Comparison of ENCODE assay signal across 8 cellular contexts in genomic region chr7:38070718-38071117, GRCh38.
A peak's percentile ranks its signal among the peaks of the same experiment; 100 is the strongest.
DNase-seq lines count a peak whose midpoint lies in the region; ATAC-seq and TF ChIP-seq lines count a peak whose summit lies in the region.

No MANE protein-coding gene starts in this region.

- 51 to 69% methylated on average over 1 of the region's 1 CpG for WGBS in lung, 2 donors

- ATAC-seq in lung (ENCODE audit: insufficient read depth, low FRiP score) (peak; percentile 41), GM19324 (IDR thresholded peaks at IDR 0.05; ENCODE audit: low FRiP score, unreplicated experiment) (no peak), HG03342 (IDR thresholded peaks at IDR 0.05; ENCODE audit: unreplicated experiment) (no peak), HG02885 (IDR thresholded peaks at IDR 0.05; ENCODE audit: poor library complexity, unreplicated experiment) (no peak)

- no peak overlapping the region for H3K27ac ChIP-seq in lung (ENCODE audit: low read depth in 1 of 2, low read length in 1 of 2)

- H3K36me3 ChIP-seq in lung (ENCODE audit: control insufficient read depth in 2 of 2, insufficient read depth in 2 of 2, low read length in 2 of 2) = no peaks in the 10 kb centered on the region

- DNase-seq in D341Med (ENCODE audit: low spot score) = peak; percentile 63
- DNase-seq in KBM-7 = peak; percentile 43
- peak; percentile 57 for DNase-seq in astrocyte of the hippocampus (ENCODE audit: low read depth, low spot score)
- DNase-seq in lung (ENCODE audit: low spot score) = no peak
- DNase-seq in EL = no peak

- H3K9me3 ChIP-seq in lung (ENCODE audit: control insufficient read depth in 2 of 2, insufficient read depth in 1 of 2, low read length in 1 of 2) = no peaks in the 10 kb centered on the region

- H3K4me1 ChIP-seq in lung (ENCODE audit: control insufficient read depth in 2 of 2, insufficient read depth in 2 of 2, low read length in 2 of 2) = no peaks in the 10 kb centered on the region

- H3K4me3 ChIP-seq in lung = no peak overlapping the region

- in situ Hi-C loops in KBM-7 (cut with MboI; ENCODE audit: low pct_unique_long_range_greater_than_20kb, low sequenced_read_pairs) = no loop called here

- TF ChIP-seq CTCF in lung (IDR thresholded peaks at IDR 0.05; ENCODE audit: control extremely low read depth, extremely low read depth) = no peak

- H3K27me3 ChIP-seq in lung (ENCODE audit: control insufficient read depth, insufficient read depth) = no peaks in the 10 kb centered on the region

Comparison
In these comparisons a context has a peak if more than half of its experiments do, and no peak if none do; other contexts are left out.
1. DNase-seq: peak in D341Med (single experiment), KBM-7 (single experiment) and astrocyte of the hippocampus (single experiment); none in lung (single experiment) and EL (single experiment).